ENCODE assay signal across 34 cellular contexts in genomic region chr14:25993830-25994229, GRCh38.
DNase-seq lines count a peak whose midpoint lies in the region; ATAC-seq and TF ChIP-seq lines count a peak whose summit lies in the region.
"Had no signal": no experiment of that assay in that cellular context is flagged by ENCODE, and none has a peak within 500 bp of the region (broad histone marks: within the 10 kb centered on the region; RNA-seq: fewer than 3 reads in every experiment).

No MANE protein-coding gene starts in this region.

- H3K4me1 ChIP-seq in GM23338 (ENCODE audit: insufficient read depth) = no peaks in the 10 kb centered on the region
- peaks cover 3% of the 10 kb centered on the region for H3K4me1 ChIP-seq in neural progenitor cell
- H3K4me1 ChIP-seq: A549; BE2C; BLaER1; BLaER1 treated with 17β-estradiol and CSF1 and Interleukin-3, amounts not matched to agents 10 nM and 100 nM; Caco-2 had no signal

- H3F3A ChIP-seq in GM23338 (replicated peaks; ENCODE audit: low read depth) = no peaks in the 10 kb centered on the region
- H3F3A ChIP-seq in neural progenitor cell (ENCODE audit: low read depth) = no peaks in the 10 kb centered on the region

- H3K79me2 ChIP-seq in GM23338 (replicated peaks; ENCODE audit: insufficient read depth) (no peaks in the 10 kb centered on the region), neural progenitor cell (ENCODE audit: low read depth) (no peaks in the 10 kb centered on the region)

- peaks cover 9% of the 10 kb centered on the region; the same call in 2 of the 3 replicates for H3K4me1 Mint-ChIP-seq in GM23338
- H3K4me1 Mint-ChIP-seq in WTC11 = peaks cover 7% of the 10 kb centered on the region
- no peaks in the 10 kb centered on the region for H3K4me1 Mint-ChIP-seq in neural crest cell
- H3K4me1 Mint-ChIP-seq in neural progenitor cell = no peaks in the 10 kb centered on the region
- H3K4me1 Mint-ChIP-seq: B cell; CD14-positive monocyte; CD4-positive, alpha-beta memory T cell; CD4-positive, CD25-positive, alpha-beta regulatory T cell; CD8-positive, alpha-beta memory T cell had no signal

- H3K4me2 ChIP-seq in GM23338 (no peak overlapping the region), neural progenitor cell (no peak overlapping the region)
- H3K4me2 ChIP-seq: A549; BLaER1; BLaER1 treated with 17β-estradiol and CSF1 and Interleukin-3, amounts not matched to agents 10 nM and 100 nM had no signal

- no peaks in the 10 kb centered on the region for H3K9me2 ChIP-seq in GM23338 (ENCODE audit: insufficient read depth)

- H3K4me3 Mint-ChIP-seq in GM23338 (no peak overlapping the region), WTC11 (no peak overlapping the region), neural crest cell (no peak overlapping the region), neural progenitor cell (no peak overlapping the region)
- H3K4me3 Mint-ChIP-seq: B cell; CD14-positive monocyte; CD4-positive, alpha-beta memory T cell; CD4-positive, alpha-beta T cell; CD4-positive, CD25-positive, alpha-beta regulatory T cell; CD8-positive, alpha-beta memory T cell; CD8-positive, alpha-beta T cell had no signal

- no peak overlapping the region for H3K27ac Mint-ChIP-seq in GM23338
- no peak overlapping the region for H3K27ac Mint-ChIP-seq in WTC11
- peak overlapping the region; percentile 65 for H3K27ac Mint-ChIP-seq in neural crest cell (ENCODE audit: unreplicated experiment)
- H3K27ac Mint-ChIP-seq in neural progenitor cell = peak overlapping the region; percentile 48
- H3K27ac Mint-ChIP-seq: B cell; CD14-positive monocyte; CD4-positive, alpha-beta memory T cell; CD4-positive, alpha-beta T cell; CD4-positive, CD25-positive, alpha-beta regulatory T cell; CD8-positive, alpha-beta memory T cell; CD8-positive, alpha-beta T cell had no signal

- no peaks in the 10 kb centered on the region for H3K9me3 ChIP-seq in neural progenitor cell (ENCODE audit: low read depth)
- H3K9me3 ChIP-seq: A549, BE2C, BLaER1, Caco-2 had no signal

- DNase-seq in GM23338 (ENCODE audit: low spot score) = no peak
- DNase-seq in WTC11 (ENCODE audit: low spot score) = no peak
- DNase-seq in neural crest cell (ENCODE audit: low read depth, low spot score) = no peak
- DNase-seq in neural progenitor cell (ENCODE audit: low spot score) = no peak
- no peak for DNase-seq in left cardiac atrium
- no peak for DNase-seq in effector CD4-positive, alpha-beta T cell
- DNase-seq in NCI-H1105 (lab: John Stamatoyannopoulos, UW) = no peak
- DNase-seq in C1 segment of cervical spinal cord (lab: John Stamatoyannopoulos, UW) = no peak
- DNase-seq: 8988T; ACHN; AML-193; BE2C; Caco-2; Calu3; CD4-positive, alpha-beta memory T cell; CD4-positive, alpha-beta T cell; CD4-positive, CD25-positive, alpha-beta regulatory T cell; CD8-positive, alpha-beta memory T cell; CD8-positive, alpha-beta T cell; COR-L47; DMS 273 treated with DMSO at 0.1 percent for 48 hours; DMS153; DMS53; DMS79; DMS79 treated with DMSO at 0.1 percent for 48 hours; DND-41; EL had no signal

- ATAC-seq in GM23338 (peak; percentile 64), WTC11 (peak; percentile 65; the same call in 1 of the 2 replicates), left cardiac atrium (no peak)
- ATAC-seq: A549; CD8-positive, alpha-beta T cell had no signal

- no peak overlapping the region for H3K9ac ChIP-seq in neural progenitor cell
- H3K9ac ChIP-seq: BLaER1; BLaER1 treated with 17β-estradiol and CSF1 and Interleukin-3, amounts not matched to agents 10 nM and 100 nM had no signal

- H3K9me3 Mint-ChIP-seq in GM23338 = no peaks in the 10 kb centered on the region
- no peaks in the 10 kb centered on the region for H3K9me3 Mint-ChIP-seq in WTC11
- H3K9me3 Mint-ChIP-seq in neural crest cell = no peaks in the 10 kb centered on the region
- H3K9me3 Mint-ChIP-seq in neural progenitor cell = peaks cover 9% of the 10 kb centered on the region

- CTCF ChIA-PET in WTC11 (lab: Charles Lee) = interaction anchor here (1.1 to 1.3 kb wide), 2 partner anchors 14 to 160 kb away, joined by 6 read pairs; no protein-coding TSS in a partner anchor

- H3K27me3 ChIP-seq in GM23338 (ENCODE audit: insufficient read depth) (no peaks in the 10 kb centered on the region), neural progenitor cell (no peaks in the 10 kb centered on the region)
- H3K27me3 ChIP-seq: BE2C; BLaER1; BLaER1 treated with 17β-estradiol and CSF1 and Interleukin-3, amounts not matched to agents 10 nM and 100 nM had no signal

- intact Hi-C loops in left cardiac atrium (cut with DNase I) = no loop called here

- POLR2A ChIA-PET in WTC11 (lab: Charles Lee) = no interaction called here

- H3K4me3 ChIP-seq in GM23338 (no peak overlapping the region), neural progenitor cell (no peak overlapping the region)
- H3K4me3 ChIP-seq: A549; BLaER1; BLaER1 treated with 17β-estradiol and CSF1 and Interleukin-3, amounts not matched to agents 10 nM and 100 nM had no signal

- H4K20me1 ChIP-seq in GM23338 (replicated peaks; ENCODE audit: insufficient read depth) = no peaks in the 10 kb centered on the region
- H4K20me1 ChIP-seq in neural progenitor cell (ENCODE audit: low read depth) = no peaks in the 10 kb centered on the region
- H4K20me1 ChIP-seq: BLaER1; BLaER1 treated with 17β-estradiol and CSF1 and Interleukin-3, amounts not matched to agents 10 nM and 100 nM had no signal

- no peaks in the 10 kb centered on the region for H3K36me3 ChIP-seq in GM23338 (ENCODE audit: insufficient read depth)
- no peaks in the 10 kb centered on the region for H3K36me3 ChIP-seq in neural progenitor cell
- H3K36me3 ChIP-seq: BE2C; BLaER1; BLaER1 treated with 17β-estradiol and CSF1 and Interleukin-3, amounts not matched to agents 10 nM and 100 nM had no signal

- 0 out of 2 replicates have a peak overlapping the region, but pooled peaks have one; percentile 9 for H2AFZ ChIP-seq in GM23338
- H2AFZ ChIP-seq in neural progenitor cell (replicated peaks) = no peak overlapping the region

- TF ChIP-seq CTCF in GM23338 (conservative IDR thresholded peaks at IDR 0.05; ENCODE audit: low read depth in 2 of 2) (no peak), WTC11 (IDR thresholded peaks at IDR 0.05) (no peak), neural crest cell (conservative IDR thresholded peaks at IDR 0.05) (no peak), neural progenitor cell (IDR thresholded peaks at IDR 0.05) (no peak)

- H3K36me3 Mint-ChIP-seq in GM23338 (ENCODE audit: low read depth) (no peaks in the 10 kb centered on the region), WTC11 (no peaks in the 10 kb centered on the region), neural crest cell (ENCODE audit: low read depth) (no peaks in the 10 kb centered on the region), neural progenitor cell (peaks cover 16% of the 10 kb centered on the region)
- H3K36me3 Mint-ChIP-seq: CD14-positive monocyte; CD4-positive, alpha-beta memory T cell; CD4-positive, CD25-positive, alpha-beta regulatory T cell; CD8-positive, alpha-beta memory T cell; CD8-positive, alpha-beta T cell had no signal

- H3K27me3 Mint-ChIP-seq in GM23338 (ENCODE audit: insufficient read depth, low read depth, poor library complexity) (no peaks in the 10 kb centered on the region), WTC11 (ENCODE audit: low read depth) (no peaks in the 10 kb centered on the region), neural crest cell (ENCODE audit: low read depth) (no peaks in the 10 kb centered on the region), neural progenitor cell (ENCODE audit: insufficient read depth, low read depth) (no peaks in the 10 kb centered on the region)
- H3K27me3 Mint-ChIP-seq: B cell; CD4-positive, alpha-beta memory T cell; CD4-positive, alpha-beta T cell; CD4-positive, CD25-positive, alpha-beta regulatory T cell; CD8-positive, alpha-beta memory T cell had no signal

- no peak overlapping the region for H3K27ac ChIP-seq in GM23338 (ENCODE audit: low read depth)
- no peak overlapping the region for H3K27ac ChIP-seq in neural progenitor cell
- H3K27ac ChIP-seq: 22Rv1; A549; BLaER1; BLaER1 treated with 17β-estradiol and CSF1 and Interleukin-3, amounts not matched to agents 10 nM and 100 nM; C4-2B had no signal

TF ChIP-seq in WTC11, 78 proteins besides CTCF, POLR2A, EP300 and RAD21:
- TF ChIP-seq TP53 (CRISPR knock-in tag; IDR thresholded peaks at IDR 0.05) = no peak

Comparison
In these comparisons a context has a peak if more than half of its experiments do, and no peak if none do; other contexts are left out.
1. ATAC-seq: peak in GM23338 (single experiment) and WTC11 (single experiment); none in left cardiac atrium (0 of 2).
2. H3K27ac Mint-ChIP-seq: peak in neural crest cell (single experiment) and neural progenitor cell (single experiment); none in GM23338 (single experiment) and WTC11 (single experiment).